Comparison of ENCODE assay signal across 9 cellular contexts in genomic region chr11:66958956-66959274, GRCh38. TPM values are rescaled to one million over a fixed set of nuclear protein-coding genes. Genes with fewer than 3 reads are reported as not detected.
DNase-seq lines count a peak whose midpoint lies in the region; ATAC-seq and TF ChIP-seq lines count a peak whose summit lies in the region.
"Had no signal": no experiment of that assay in that cellular context is flagged by ENCODE, and none has a peak within 500 bp of the region (broad histone marks: within the 10 kb centered on the region; RNA-seq: fewer than 3 reads in every experiment).

No MANE protein-coding gene starts in this region.

- H3K4me1 Mint-ChIP-seq in activated CD4-positive, alpha-beta memory T cell treated with anti-CD3 and anti-CD28 coated beads for 36 hours (ENCODE audit: low read depth): peaks cover 18% of the 10 kb centered on the region

- ATAC-seq in HCT116 (no peak), gastroesophageal sphincter (no peak)

- H3K4me1 ChIP-seq in HCT116 (ENCODE audit: control insufficient read depth in 1 of 2, insufficient read depth in 2 of 2, low read length in 2 of 2): peaks cover 17 to 26% of the 10 kb centered on the region in 2 experiments
- peaks cover 0 to 21% (median 15%) of the 10 kb centered on the region in 3 donors for H3K4me1 ChIP-seq in gastroesophageal sphincter
- H3K4me1 ChIP-seq in skeletal muscle tissue (ENCODE audit: control insufficient read depth in 3 of 3, insufficient read depth in 3 of 3, low read length in 3 of 3): peaks cover 11 to 21% (median 15%) of the 10 kb centered on the region in 3 donors

- H3K36me3 Mint-ChIP-seq in activated CD4-positive, alpha-beta memory T cell treated with anti-CD3 and anti-CD28 coated beads for 36 hours: no peaks in the 10 kb centered on the region

- RAD21 ChIA-PET in HCT116 (lab: Charles Lee; ENCODE audit: low non-redundant PET in 1 of 2, low total read pairs in 2 of 2, uncharacterized antibody in 2 of 2, unreplicated experiment in 2 of 2): no interaction called here

- no peak for TF ChIP-seq CTCF in HCT116 (IDR thresholded peaks at IDR 0.05 in 2 of 3, conservative IDR thresholded peaks at IDR 0.05 in 1 of 3; ENCODE audit: borderline replicate concordance in 1 of 3, insufficient read depth in 1 of 3, low read depth in 2 of 3, low read length in 2 of 3)
- no peak for TF ChIP-seq CTCF in gastroesophageal sphincter (IDR thresholded peaks at IDR 0.05)

- CTCF ChIA-PET in HCT116 (lab: Charles Lee): no interaction called here
- CTCF ChIA-PET in activated CD4-positive, alpha-beta memory T cell treated with anti-CD3 and anti-CD28 coated beads for 36 hours (lab: Charles Lee): interaction anchor here (1.2 to 1.4 kb wide), 3 partner anchors 12 to 75 kb away, joined by 4 to 8 read pairs (median 5); no protein-coding TSS in a partner anchor

- H3K27me3 ChIP-seq in HCT116 (ENCODE audit: insufficient read depth, low read length): no peaks in the 10 kb centered on the region
- no peaks in the 10 kb centered on the region for H3K27me3 ChIP-seq in gastroesophageal sphincter
- H3K27me3 ChIP-seq in skeletal muscle tissue (ENCODE audit: control insufficient read depth in 3 of 3, insufficient read depth in 3 of 3, low read length in 3 of 3): no peaks in the 10 kb centered on the region

- BruUV-seq in HCT116 (replicated peaks; lab: Mats Ljungman, UMichigan): no TSS peak

- TF ChIP-seq RAD21 in HCT116 (IDR thresholded peaks at IDR 0.05; ENCODE audit: low read depth): no peak

- TF ChIP-seq POLR2A in HCT116 (IDR thresholded peaks at IDR 0.05; ENCODE audit: borderline replicate concordance, extremely low read depth, insufficient read depth, insufficient read length): no peak
- TF ChIP-seq POLR2A in gastroesophageal sphincter (IDR thresholded peaks at IDR 0.05): no peak

- H3K9me3 ChIP-seq in HCT116 (ENCODE audit: control insufficient read depth in 1 of 2, insufficient read depth in 1 of 2, low read depth in 1 of 2, low read length in 2 of 2) (no peaks in the 10 kb centered on the region), gastroesophageal sphincter (no peaks in the 10 kb centered on the region), skeletal muscle tissue (ENCODE audit: control insufficient read depth in 3 of 3, low read length in 3 of 3) (no peaks in the 10 kb centered on the region)

- H3K4me2 ChIP-seq in HCT116 (ENCODE audit: low read length): peak overlapping the region; percentile 94

- H3K36me3 ChIP-seq in HCT116 (ENCODE audit: control insufficient read depth in 1 of 2, insufficient read depth in 2 of 2, low read length in 2 of 2) (no peaks in the 10 kb centered on the region), gastroesophageal sphincter (no peaks in the 10 kb centered on the region), skeletal muscle tissue (ENCODE audit: control insufficient read depth in 3 of 3, insufficient read depth in 3 of 3, low read length in 3 of 3) (no peaks in the 10 kb centered on the region)

- peak overlapping the region; percentile 84 for H2AFZ ChIP-seq in HCT116 (ENCODE audit: low read depth, low read length, poor library complexity, severe bottlenecking)

- H3K4me3 ChIP-seq in HCT116 (replicated peaks in 1 of 2; ENCODE audit: low read depth in 1 of 2, low read length in 2 of 2) (0 out of 4 replicates have a peak overlapping the region, but pooled peaks of 1 of the 2 experiments have one; percentile 65), gastroesophageal sphincter (peak overlapping the region in 1 of 2 donors; percentile 80), skeletal muscle tissue (ENCODE audit: low read length in 3 of 3) (peak overlapping the region; percentile 65 to 85 (median 75))

- peak overlapping the region; percentile 69 for H3K4me3 Mint-ChIP-seq in activated CD4-positive, alpha-beta memory T cell treated with anti-CD3 and anti-CD28 coated beads for 36 hours

- no peaks in the 10 kb centered on the region for H3K79me2 ChIP-seq in HCT116 (ENCODE audit: insufficient read depth, low read length)

- no peaks in the 10 kb centered on the region for H3K9me2 ChIP-seq in HCT116 (ENCODE audit: insufficient read depth)

- H3K9ac ChIP-seq in HCT116 (ENCODE audit: low read length): no peak overlapping the region
- H3K9ac ChIP-seq in skeletal muscle tissue (ENCODE audit: low read depth in 1 of 3, low read length in 3 of 3): peak overlapping the region in 2 of 3 donors; percentile 47 to 78

- peak overlapping the region; percentile 71 for H3K27ac Mint-ChIP-seq in activated CD4-positive, alpha-beta memory T cell treated with anti-CD3 and anti-CD28 coated beads for 36 hours

- no peaks in the 10 kb centered on the region for H4K20me1 ChIP-seq in HCT116 (ENCODE audit: insufficient read depth)

- no peaks in the 10 kb centered on the region for H3K9me3 Mint-ChIP-seq in activated CD4-positive, alpha-beta memory T cell treated with anti-CD3 and anti-CD28 coated beads for 36 hours

- no peak for TF ChIP-seq EP300 in gastroesophageal sphincter (IDR thresholded peaks at IDR 0.05)

- no peak overlapping the region for H3K27ac ChIP-seq in HCT116 (ENCODE audit: low read depth, low read length)
- H3K27ac ChIP-seq in gastroesophageal sphincter: peak overlapping the region in 3 of 4 donors; percentile 80 to 90 (median 88)
- peak overlapping the region; percentile 71 for H3K27ac ChIP-seq in skeletal muscle tissue (ENCODE audit: low read depth, low read length)

- H3K27me3 Mint-ChIP-seq in activated CD4-positive, alpha-beta memory T cell treated with anti-CD3 and anti-CD28 coated beads for 36 hours: no peaks in the 10 kb centered on the region

- POLR2A ChIA-PET in HCT116 (lab: Charles Lee): interaction anchor here (1.9 kb wide), 1 partner anchor 12 kb away, joined by 8 read pairs; no protein-coding TSS in a partner anchor
- POLR2A ChIA-PET in activated CD4-positive, alpha-beta memory T cell treated with anti-CD3 and anti-CD28 coated beads for 36 hours (lab: Charles Lee): interaction anchor here (0.9 to 1.7 kb wide), 4 partner anchors 10 to 160 kb away, joined by 3 to 6 read pairs (median 4); partner anchors contain the start of gene KDM2A

- no peak for DNase-seq in HCT116 (ENCODE audit: low read depth, low spot score)
- DNase-seq in activated CD4-positive, alpha-beta memory T cell treated with anti-CD3 and anti-CD28 coated beads for 36 hours: no peak
- no peak for DNase-seq in NCI-H128 (lab: John Stamatoyannopoulos, UW; ENCODE audit: unreplicated experiment)
- no peak for DNase-seq in NK-92 (lab: John Stamatoyannopoulos, UW; ENCODE audit: unreplicated experiment)
- no peak for DNase-seq in effector CD8-positive, alpha-beta T cell (lab: John Stamatoyannopoulos, UW)

- intact Hi-C loops in HCT116 (cut with micrococcal nuclease): loop anchor here (10.0 kb wide), 1 partner anchor 74 kb away; no protein-coding TSS in a partner anchor
- intact Hi-C loops in activated CD4-positive, alpha-beta memory T cell treated with anti-CD3 and anti-CD28 coated beads for 36 hours (cut with micrococcal nuclease): loop anchor here (1.0 to 10.0 kb wide), 3 partner anchors 116 to 396 kb away; partner anchors contain the start of genes KDM2A, POLD4 and RCE1

- WGBS in gastroesophageal sphincter (ENCODE audit: low coverage in 1 of 2), 2 donors: 20 to 32% methylated on average over 6 to 10 of the region's 10 CpGs

TF ChIP-seq in HCT116, 20 proteins besides CTCF, POLR2A, EP300 and RAD21:
- TF ChIP-seq ATF3 (IDR thresholded peaks at IDR 0.05): no peak
- TF ChIP-seq SRF (IDR thresholded peaks at IDR 0.05; ENCODE audit: low read depth): no peak
- TF ChIP-seq ZFX (IDR thresholded peaks at IDR 0.05): no peak
- TF ChIP-seq EZH2 (IDR thresholded peaks at IDR 0.05): no peak
- no peak for TF ChIP-seq SIN3A (IDR thresholded peaks at IDR 0.05; ENCODE audit: low read depth)
- no peak for TF ChIP-seq POLR2AphosphoS5 (IDR thresholded peaks at IDR 0.05; ENCODE audit: low read depth, low read length)
- TF ChIP-seq YY1 (IDR thresholded peaks at IDR 0.05; ENCODE audit: extremely low read depth, insufficient replicate concordance, low read depth, low read length): no peak
- TF ChIP-seq EZH2phosphoT487 (IDR thresholded peaks at IDR 0.05; ENCODE audit: borderline replicate concordance): no peak
- no peak for TF ChIP-seq CEBPB (IDR thresholded peaks at IDR 0.05; ENCODE audit: low read depth)
- TF ChIP-seq REST (IDR thresholded peaks at IDR 0.05; ENCODE audit: low read depth): no peak

RNA-seq across cellular contexts. Expression of gene PC, which starts 0.7 kb away (rescaled TPM):
- total RNA-seq in HCT116 (2021; ENCODE audit: unreplicated experiment) (24.1 TPM), gastroesophageal sphincter (1 to 10 TPM; 4.7 to 7.0 (median 5.6) TPM), skeletal muscle tissue (45.9 TPM)
- 23.7 and 26.8 TPM in 2 replicates for polyA plus RNA-seq in HCT116 (2012)
- 10 to 100 TPM; 13.1 to 15.3 TPM for total RNA-seq in activated CD4-positive, alpha-beta memory T cell treated with anti-CD3 and anti-CD28 coated beads for 36 hours

RNA-seq across cellular contexts. Expression of gene C11orf86, which starts 16.2 kb away (rescaled TPM):
- total RNA-seq in HCT116 (2021; ENCODE audit: unreplicated experiment): 0.25 TPM
- 0.25 and 0.50 TPM in 2 replicates for polyA plus RNA-seq in HCT116 (2012)
- total RNA-seq in activated CD4-positive, alpha-beta memory T cell treated with anti-CD3 and anti-CD28 coated beads for 36 hours: not detected
- not detected for total RNA-seq in gastroesophageal sphincter
- total RNA-seq in skeletal muscle tissue: not detected
- total RNA-seq: renal cortical epithelial cell; T-helper 2 cell treated with Interferon-gamma antibody and Interleukin-4, amounts not matched to agents 100 ng/mL and 5 ng/mL, for 36 hours had no signal
